2 cellular contexts compared by ENCODE assay signal in the genomic region with DNA sequence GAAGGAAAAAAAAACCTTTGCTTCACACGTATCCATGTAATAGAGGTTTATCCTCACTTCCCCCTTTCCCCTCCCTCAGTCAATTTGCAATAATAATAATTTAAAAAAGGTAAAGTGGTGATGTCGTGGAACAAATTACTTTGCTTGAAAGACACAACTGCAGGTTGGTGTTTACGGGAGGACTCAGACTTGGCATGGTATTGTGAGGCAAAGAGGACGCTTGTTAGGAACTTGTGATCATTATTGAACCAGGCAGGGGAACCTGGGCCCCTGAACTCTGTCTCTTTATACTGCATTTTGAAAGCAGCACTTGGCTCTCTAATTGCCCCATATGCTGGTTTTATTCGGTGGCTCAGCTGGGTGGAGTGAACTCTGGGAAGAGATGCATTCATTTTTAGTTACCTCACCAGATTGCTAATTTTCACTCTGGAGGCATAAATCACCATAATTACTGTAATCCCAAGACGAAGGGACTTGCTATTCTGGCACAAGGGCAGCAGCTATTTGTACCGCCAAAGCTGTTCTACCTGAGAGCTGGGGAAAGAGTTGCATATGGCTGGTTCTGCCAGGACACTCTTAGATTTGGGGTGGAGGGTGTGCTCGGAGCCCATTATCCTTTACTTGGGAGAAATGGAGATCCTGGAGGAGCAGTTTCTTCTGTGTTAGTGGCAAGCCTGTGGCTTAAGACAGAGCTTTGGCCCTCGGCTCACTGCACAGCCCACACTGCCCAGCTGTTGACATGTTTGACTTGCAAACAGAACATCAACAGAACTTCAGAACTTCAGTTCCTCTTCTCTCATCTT.
A peak's percentile ranks its signal among the peaks of the same experiment; 100 is the strongest.
TF ChIP-seq lines count a peak whose summit lies in the region.

No MANE protein-coding gene starts in this region.

TF ChIP-seq in HEK293, 187 proteins besides CTCF, POLR2A, EP300 and RAD21 (continued from another document):
- TF ChIP-seq ZNF121 (tag by site-specific recombination; IDR thresholded peaks at IDR 0.05), result no peak
- peak; percentile 78 for TF ChIP-seq ZBTB20 (tag by site-specific recombination; IDR thresholded peaks at IDR 0.05)
- 0 out of 2 replicates have a peak, but pooled peaks have one; percentile 28 for TF ChIP-seq GFI1B (tag by site-specific recombination; IDR thresholded peaks at IDR 0.05)
- TF ChIP-seq, protein P1, sequence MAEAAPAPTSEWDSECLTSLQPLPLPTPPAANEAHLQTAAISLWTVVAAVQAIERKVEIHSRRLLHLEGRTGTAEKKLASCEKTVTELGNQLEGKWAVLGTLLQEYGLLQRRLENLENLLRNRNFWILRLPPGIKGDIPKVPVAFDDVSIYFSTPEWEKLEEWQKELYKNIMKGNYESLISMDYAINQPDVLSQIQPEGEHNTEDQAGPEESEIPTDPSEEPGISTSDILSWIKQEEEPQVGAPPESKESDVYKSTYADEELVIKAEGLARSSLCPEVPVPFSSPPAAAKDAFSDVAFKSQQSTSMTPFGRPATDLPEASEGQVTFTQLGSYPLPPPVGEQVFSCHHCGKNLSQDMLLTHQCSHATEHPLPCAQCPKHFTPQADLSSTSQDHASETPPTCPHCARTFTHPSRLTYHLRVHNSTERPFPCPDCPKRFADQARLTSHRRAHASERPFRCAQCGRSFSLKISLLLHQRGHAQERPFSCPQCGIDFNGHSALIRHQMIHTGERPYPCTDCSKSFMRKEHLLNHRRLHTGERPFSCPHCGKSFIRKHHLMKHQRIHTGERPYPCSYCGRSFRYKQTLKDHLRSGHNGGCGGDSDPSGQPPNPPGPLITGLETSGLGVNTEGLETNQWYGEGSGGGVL (tag by site-specific recombination; IDR thresholded peaks at IDR 0.05), result 0 out of 2 replicates have a peak, but pooled peaks have one; percentile 21
- TF ChIP-seq, protein P2, sequence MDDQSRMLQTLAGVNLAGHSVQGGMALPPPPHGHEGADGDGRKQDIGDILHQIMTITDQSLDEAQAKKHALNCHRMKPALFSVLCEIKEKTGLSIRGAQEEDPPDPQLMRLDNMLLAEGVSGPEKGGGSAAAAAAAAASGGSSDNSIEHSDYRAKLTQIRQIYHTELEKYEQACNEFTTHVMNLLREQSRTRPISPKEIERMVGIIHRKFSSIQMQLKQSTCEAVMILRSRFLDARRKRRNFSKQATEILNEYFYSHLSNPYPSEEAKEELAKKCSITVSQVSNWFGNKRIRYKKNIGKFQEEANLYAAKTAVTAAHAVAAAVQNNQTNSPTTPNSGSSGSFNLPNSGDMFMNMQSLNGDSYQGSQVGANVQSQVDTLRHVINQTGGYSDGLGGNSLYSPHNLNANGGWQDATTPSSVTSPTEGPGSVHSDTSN (CRISPR knock-in tag; IDR thresholded peaks at IDR 0.05), result no peak
- TF ChIP-seq ZNF561 (tag by site-specific recombination; IDR thresholded peaks at IDR 0.05; ENCODE audit: borderline replicate concordance), result no peak
- peak; percentile 99 for TF ChIP-seq SP7 (tag by site-specific recombination; IDR thresholded peaks at IDR 0.05)
- TF ChIP-seq ZFP69B (tag by site-specific recombination; IDR thresholded peaks at IDR 0.05), result 0 out of 2 replicates have a peak, but pooled peaks have one; percentile 18
- no peak for TF ChIP-seq ZNF660 (tag by site-specific recombination; IDR thresholded peaks at IDR 0.05)
- TF ChIP-seq, protein P3, sequence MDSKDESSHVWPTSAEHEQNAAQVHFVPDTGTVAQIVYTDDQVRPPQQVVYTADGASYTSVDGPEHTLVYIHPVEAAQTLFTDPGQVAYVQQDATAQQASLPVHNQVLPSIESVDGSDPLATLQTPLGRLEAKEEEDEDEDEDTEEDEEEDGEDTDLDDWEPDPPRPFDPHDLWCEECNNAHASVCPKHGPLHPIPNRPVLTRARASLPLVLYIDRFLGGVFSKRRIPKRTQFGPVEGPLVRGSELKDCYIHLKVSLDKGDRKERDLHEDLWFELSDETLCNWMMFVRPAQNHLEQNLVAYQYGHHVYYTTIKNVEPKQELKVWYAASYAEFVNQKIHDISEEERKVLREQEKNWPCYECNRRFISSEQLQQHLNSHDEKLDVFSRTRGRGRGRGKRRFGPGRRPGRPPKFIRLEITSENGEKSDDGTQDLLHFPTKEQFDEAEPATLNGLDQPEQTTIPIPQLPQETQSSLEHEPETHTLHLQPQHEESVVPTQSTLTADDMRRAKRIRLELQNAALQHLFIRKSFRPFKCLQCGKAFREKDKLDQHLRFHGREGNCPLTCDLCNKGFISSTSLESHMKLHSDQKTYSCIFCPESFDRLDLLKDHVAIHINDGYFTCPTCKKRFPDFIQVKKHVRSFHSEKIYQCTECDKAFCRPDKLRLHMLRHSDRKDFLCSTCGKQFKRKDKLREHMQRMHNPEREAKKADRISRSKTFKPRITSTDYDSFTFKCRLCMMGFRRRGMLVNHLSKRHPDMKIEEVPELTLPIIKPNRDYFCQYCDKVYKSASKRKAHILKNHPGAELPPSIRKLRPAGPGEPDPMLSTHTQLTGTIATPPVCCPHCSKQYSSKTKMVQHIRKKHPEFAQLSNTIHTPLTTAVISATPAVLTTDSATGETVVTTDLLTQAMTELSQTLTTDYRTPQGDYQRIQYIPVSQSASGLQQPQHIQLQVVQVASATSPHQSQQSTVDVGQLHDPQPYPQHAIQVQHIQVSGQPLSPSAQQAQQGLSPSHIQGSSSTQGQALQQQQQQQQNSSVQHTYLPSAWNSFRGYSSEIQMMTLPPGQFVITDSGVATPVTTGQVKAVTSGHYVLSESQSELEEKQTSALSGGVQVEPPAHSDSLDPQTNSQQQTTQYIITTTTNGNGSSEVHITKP (tag by site-specific recombination; IDR thresholded peaks at IDR 0.05), result no peak
- TF ChIP-seq ZBTB17 (tag by site-specific recombination; IDR thresholded peaks at IDR 0.05), result no peak
- TF ChIP-seq GLI4 (tag by site-specific recombination; IDR thresholded peaks at IDR 0.05), result no peak
- TF ChIP-seq ZNF335 (tag by site-specific recombination; conservative IDR thresholded peaks at IDR 0.05), result 0 out of 2 replicates have a peak, but pooled peaks have one; percentile 43

TF ChIP-seq in H1, 55 proteins besides CTCF, POLR2A, EP300 and RAD21:
- no peak for TF ChIP-seq HDAC6 (IDR thresholded peaks at IDR 0.05; ENCODE audit: low read depth, low read length)
- TF ChIP-seq JUN (IDR thresholded peaks at IDR 0.05; ENCODE audit: low read depth, low read length), result no peak
- TF ChIP-seq BCL11A (IDR thresholded peaks at IDR 0.05; ENCODE audit: low read depth in 2 of 2, low read length in 2 of 2), result no peak
- TF ChIP-seq, protein P4, sequence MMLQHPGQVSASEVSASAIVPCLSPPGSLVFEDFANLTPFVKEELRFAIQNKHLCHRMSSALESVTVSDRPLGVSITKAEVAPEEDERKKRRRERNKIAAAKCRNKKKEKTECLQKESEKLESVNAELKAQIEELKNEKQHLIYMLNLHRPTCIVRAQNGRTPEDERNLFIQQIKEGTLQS (IDR thresholded peaks at IDR 0.05; ENCODE audit: insufficient read depth, low read depth, low read length), result no peak
- TF ChIP-seq MAFK (IDR thresholded peaks at IDR 0.05; ENCODE audit: low read depth, low read length), result no peak
- no peak for TF ChIP-seq SP1 (IDR thresholded peaks at IDR 0.05; ENCODE audit: low read depth, low read length)
- no peak for TF ChIP-seq SP4 (IDR thresholded peaks at IDR 0.05; ENCODE audit: low read length)
- no peak for TF ChIP-seq NRF1 (IDR thresholded peaks at IDR 0.05; ENCODE audit: low read depth, low read length)
- TF ChIP-seq SIN3A (conservative IDR thresholded peaks at IDR 0.05 in 1 of 2, IDR thresholded peaks at IDR 0.05 in 1 of 2; ENCODE audit: low read depth in 1 of 2, low read length in 2 of 2), result no peak
- TF ChIP-seq, protein P5, sequence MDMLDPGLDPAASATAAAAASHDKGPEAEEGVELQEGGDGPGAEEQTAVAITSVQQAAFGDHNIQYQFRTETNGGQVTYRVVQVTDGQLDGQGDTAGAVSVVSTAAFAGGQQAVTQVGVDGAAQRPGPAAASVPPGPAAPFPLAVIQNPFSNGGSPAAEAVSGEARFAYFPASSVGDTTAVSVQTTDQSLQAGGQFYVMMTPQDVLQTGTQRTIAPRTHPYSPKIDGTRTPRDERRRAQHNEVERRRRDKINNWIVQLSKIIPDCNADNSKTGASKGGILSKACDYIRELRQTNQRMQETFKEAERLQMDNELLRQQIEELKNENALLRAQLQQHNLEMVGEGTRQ (IDR thresholded peaks at IDR 0.05; ENCODE audit: low read length), result no peak
- no peak for TF ChIP-seq NANOG (IDR thresholded peaks at IDR 0.05; ENCODE audit: insufficient read depth, low read depth, low read length, poor library complexity, severe bottlenecking)
- no peak for TF ChIP-seq YY1 (IDR thresholded peaks at IDR 0.05; ENCODE audit: low read depth, low read length)
- TF ChIP-seq EGR1 (IDR thresholded peaks at IDR 0.05; ENCODE audit: borderline replicate concordance, low read depth, low read length), result no peak
- TF ChIP-seq ZNF274 (IDR thresholded peaks at IDR 0.05; ENCODE audit: borderline replicate concordance, extremely low read depth, low read length), result no peak
- no peak for TF ChIP-seq FOSL1 (IDR thresholded peaks at IDR 0.05; ENCODE audit: insufficient read depth, low read depth, low read length)
- TF ChIP-seq KDM5A (IDR thresholded peaks at IDR 0.05; ENCODE audit: low read length), result no peak
